21 cellular contexts compared by ENCODE assay signal in genomic region chr12:94318178-94318577, GRCh38.
DNase-seq lines count a peak whose midpoint lies in the region; ATAC-seq and TF ChIP-seq lines count a peak whose summit lies in the region.
"Had no signal": no experiment of that assay in that cellular context is flagged by ENCODE, and none has a peak within 500 bp of the region (broad histone marks: within the 10 kb centered on the region; RNA-seq: fewer than 3 reads in every experiment).

No MANE protein-coding gene starts in this region.

- no peaks in the 10 kb centered on the region for H3F3A ChIP-seq in SK-N-SH (replicated peaks; ENCODE audit: insufficient read depth)

- H3K36me3 Mint-ChIP-seq in activated T-cell treated with anti-CD3 and anti-CD28 coated beads, Interleukin-2, amount 50 U/mL, for 4 hours (ENCODE audit: insufficient read depth) = peaks cover 47% of the 10 kb centered on the region

- H3K9me2 ChIP-seq in SK-N-SH = no peaks in the 10 kb centered on the region

- TF ChIP-seq CTCF in SK-N-SH (IDR thresholded peaks at IDR 0.05) (no peak), WERI-Rb-1 (IDR thresholded peaks at IDR 0.05; ENCODE audit: low read depth, low read length) (no peak)

- TF ChIP-seq EP300 in SK-N-SH (IDR thresholded peaks at IDR 0.05; ENCODE audit: borderline replicate concordance in 1 of 2, low read depth in 1 of 2, low read length in 1 of 2) = no peak

- TF ChIP-seq RAD21 in SK-N-SH (IDR thresholded peaks at IDR 0.05; ENCODE audit: low read length) = no peak

- H2AFZ ChIP-seq in SK-N-SH (ENCODE audit: low read depth) = no peak overlapping the region

- H3K36me3 ChIP-seq in SK-N-SH (replicated peaks in 1 of 2; ENCODE audit: control insufficient read depth in 1 of 2, insufficient read depth in 2 of 2, low read length in 1 of 2) (peaks cover 2 to 3% of the 10 kb centered on the region in 2 experiments), WERI-Rb-1 (peaks cover 16% of the 10 kb centered on the region)

- CTCF ChIA-PET in SK-N-SH (lab: Yijun Ruan, JAX) = interaction anchor here (1.6 kb wide), 1 partner anchor 172 kb away, joined by 3 read pairs; no protein-coding TSS in a partner anchor

- H3K4me2 ChIP-seq in SK-N-SH = no peak overlapping the region

- H3K9me3 ChIP-seq in SK-N-SH (no peaks in the 10 kb centered on the region), WERI-Rb-1 (ENCODE audit: severe bottlenecking) (peaks cover 35% of the 10 kb centered on the region)

- no peak overlapping the region for H3K27ac ChIP-seq in SK-N-SH (ENCODE audit: low read depth in 2 of 2, low read length in 1 of 2)
- no peak overlapping the region for H3K27ac ChIP-seq in WERI-Rb-1

- H3K4me1 ChIP-seq in SK-N-SH (ENCODE audit: control insufficient read depth in 1 of 2, insufficient read depth in 2 of 2, low read depth in 1 of 2, low read length in 1 of 2) = no peaks in the 10 kb centered on the region

- H3K4me1 Mint-ChIP-seq in activated T-cell treated with anti-CD3 and anti-CD28 coated beads, Interleukin-2, amount 50 U/mL, for 4 hours (ENCODE audit: low read depth) = no peaks in the 10 kb centered on the region
- H3K4me1 Mint-ChIP-seq: activated CD4-positive, alpha-beta T cell treated with anti-CD3 and anti-CD28 coated beads for 36 hours; activated naive CD4-positive, alpha-beta T cell treated with anti-CD3 and anti-CD28 coated beads, Interleukin-2, amount 50 U/mL, for 24 hours; nephron had no signal

- no peak overlapping the region for H3K9ac ChIP-seq in SK-N-SH

- no peaks in the 10 kb centered on the region for H3K27me3 Mint-ChIP-seq in activated T-cell treated with anti-CD3 and anti-CD28 coated beads, Interleukin-2, amount 50 U/mL, for 4 hours (ENCODE audit: low read depth)
- H3K27me3 Mint-ChIP-seq: activated CD4-positive, alpha-beta T cell treated with anti-CD3 and anti-CD28 coated beads for 36 hours; activated naive CD4-positive, alpha-beta T cell treated with anti-CD3 and anti-CD28 coated beads, Interleukin-2, amount 50 U/mL, for 24 hours had no signal

- WGBS in SK-N-SH (ENCODE audit: low lambda C conversion rate) = 100% methylated on average over 1 of the region's 1 CpG

- no peak overlapping the region for H3K4me3 ChIP-seq in SK-N-SH (ENCODE audit: low read depth in 2 of 2, low read length in 1 of 2)
- H3K4me3 ChIP-seq in WERI-Rb-1 (ENCODE audit: low read depth, low read length) = no peak overlapping the region

- H3K27me3 ChIP-seq in SK-N-SH (ENCODE audit: insufficient read depth) (no peaks in the 10 kb centered on the region), WERI-Rb-1 (ENCODE audit: insufficient read depth, low read depth, severe bottlenecking) (no peaks in the 10 kb centered on the region)

- H4K20me1 ChIP-seq in SK-N-SH (ENCODE audit: insufficient read depth) = no peaks in the 10 kb centered on the region

- POLR2A ChIA-PET in SK-N-SH (lab: Yijun Ruan, JAX) = no interaction called here

- H3K79me2 ChIP-seq in SK-N-SH (ENCODE audit: insufficient read depth) = no peaks in the 10 kb centered on the region

- H3K4me3 Mint-ChIP-seq in activated T-cell treated with anti-CD3 and anti-CD28 coated beads, Interleukin-2, amount 50 U/mL, for 4 hours = no peak overlapping the region
- H3K4me3 Mint-ChIP-seq: activated CD4-positive, alpha-beta T cell treated with anti-CD3 and anti-CD28 coated beads for 36 hours; activated naive CD4-positive, alpha-beta T cell treated with anti-CD3 and anti-CD28 coated beads, Interleukin-2, amount 50 U/mL, for 24 hours; nephron had no signal

- peaks cover 43% of the 10 kb centered on the region for H3K9me3 Mint-ChIP-seq in activated T-cell treated with anti-CD3 and anti-CD28 coated beads, Interleukin-2, amount 50 U/mL, for 4 hours

- ATAC-seq in GM18508 (IDR thresholded peaks at IDR 0.05; ENCODE audit: insufficient read depth, unreplicated experiment) = peak; percentile 45
- peak; percentile 61 for ATAC-seq in GM21723 (IDR thresholded peaks at IDR 0.05; ENCODE audit: unreplicated experiment)
- peak; percentile 67 for ATAC-seq in HG03565 (IDR thresholded peaks at IDR 0.05; ENCODE audit: unreplicated experiment)
- ATAC-seq in activated T-cell treated with anti-CD3 and anti-CD28 coated beads, Interleukin-2, amount 50 U/mL, for 4 hours = no peak
- ATAC-seq: activated CD4-positive, alpha-beta T cell treated with anti-CD3 and anti-CD28 coated beads for 36 hours had no signal

- DNase-seq in SIG-M5 treated with dmso at 0.1 percent for 504 hours (lab: John Stamatoyannopoulos, UW; ENCODE audit: unreplicated experiment) (peak; percentile 65), NCI-H2107 (lab: John Stamatoyannopoulos, UW) (no peak), SK-N-SH (no peak), WERI-Rb-1 (no peak)
- DNase-seq in activated T-cell treated with anti-CD3 and anti-CD28 coated beads, Interleukin-2, amount 50 U/mL, for 4 hours = no peak
- DNase-seq: activated CD4-positive, alpha-beta T cell treated with anti-CD3 and anti-CD28 coated beads for 36 hours; activated CD8-positive, alpha-beta memory T cell treated with anti-CD3 and anti-CD28 coated beads, Interleukin-2, amount 50 U/mL, for 4 hours; COR-L47; hippocampal formation; kidney glomerular epithelial cell; mesendoderm; NCI-H187 treated with DMSO at 0.1 percent for 48 hours; NCI-H510A treated with DMSO at 0.1 percent for 48 hours; posterior cingulate gyrus; small intestine; T-helper 9 cell had no signal

TF ChIP-seq in SK-N-SH, 30 proteins besides CTCF, POLR2A, EP300 and RAD21:
- TF ChIP-seq POLR2AphosphoS5 (IDR thresholded peaks at IDR 0.05; ENCODE audit: low read depth, low read length) (no peak), GATA2 (CRISPR knock-in tag; IDR thresholded peaks at IDR 0.05) (no peak), IRF3 (IDR thresholded peaks at IDR 0.05; ENCODE audit: low read depth, low read length) (no peak), ELF1 (IDR thresholded peaks at IDR 0.05) (no peak), TAF1 (IDR thresholded peaks at IDR 0.05; ENCODE audit: borderline replicate concordance, low read depth, low read length) (no peak), YY1 (IDR thresholded peaks at IDR 0.05; ENCODE audit: low read depth) (no peak), TEAD4 (IDR thresholded peaks at IDR 0.05; ENCODE audit: borderline replicate concordance, insufficient read depth) (no peak), MAX (IDR thresholded peaks at IDR 0.05; ENCODE audit: low read depth) (no peak), CHD2 (IDR thresholded peaks at IDR 0.05; ENCODE audit: low read length, partially characterized antibody) (no peak), JUND (IDR thresholded peaks at IDR 0.05) (no peak), SIN3A (IDR thresholded peaks at IDR 0.05; ENCODE audit: borderline replicate concordance, low read depth, low read length) (no peak), RCOR1 (IDR thresholded peaks at IDR 0.05; ENCODE audit: low read length) (no peak), SMC3 (IDR thresholded peaks at IDR 0.05; ENCODE audit: low read depth, low read length) (no peak), TCF12 (IDR thresholded peaks at IDR 0.05) (no peak)

Comparison
In these comparisons a context has a peak if more than half of its experiments do, and no peak if none do; other contexts are left out.
1. ATAC-seq: peak in GM18508 (single experiment), GM21723 (single experiment) and HG03565 (single experiment); none in activated T-cell treated with anti-CD3 and anti-CD28 coated beads, Interleukin-2, amount 50 U/mL, for 4 hours (0 of 2).